28 cellular contexts compared by ENCODE assay signal in the genomic region with DNA sequence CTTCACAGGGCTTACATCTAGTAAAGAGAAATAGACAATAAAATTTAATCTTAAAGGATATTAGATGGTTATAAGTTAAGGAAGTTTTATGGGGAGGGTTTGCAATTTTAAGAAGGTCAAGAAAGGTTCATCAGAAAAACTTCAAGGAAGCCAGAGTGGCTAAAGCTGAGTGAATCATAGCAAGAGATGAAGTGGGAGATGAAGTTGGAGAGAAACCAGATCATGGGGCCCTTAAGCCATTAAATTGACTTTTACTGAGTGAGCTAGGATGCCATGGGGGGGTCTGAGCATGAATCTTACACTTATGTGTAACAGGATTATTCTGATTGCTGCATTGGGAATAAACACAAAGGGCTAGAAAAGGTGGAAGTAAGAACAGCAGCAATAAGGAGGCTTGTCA.
"Had no signal": no experiment of that assay in that cellular context is flagged by ENCODE, and none has a peak within 500 bp of the region (broad histone marks: within the 10 kb centered on the region; RNA-seq: fewer than 3 reads in every experiment).

No MANE protein-coding gene starts in this region.

- ATAC-seq: activated CD8-positive, alpha-beta T cell treated with anti-CD3 and anti-CD28 coated beads for 36 hours; activated naive CD4-positive, alpha-beta T cell treated with anti-CD3 and anti-CD28 coated beads, Interleukin-2, amount 50 U/mL, for 72 hours; activated T-cell treated with anti-CD3 and anti-CD28 coated beads, Interleukin-2, amount 50 U/mL, for 4 hours; activated T-cell treated with anti-CD3 and anti-CD28 coated beads, Interleukin-2, amount 50 U/mL, for 72 hours; activated T-helper 17 cell treated with anti-CD3 and anti-CD28 coated beads, Interleukin-2, amount 50 U/mL, for 72 hours had no signal

- DNase-seq: activated B cell treated with CpG ODN at 0.5 μM for 24 hours; activated CD4-positive, alpha-beta memory T cell treated with anti-CD3 and anti-CD28 coated beads for 36 hours; activated CD4-positive, alpha-beta T cell treated with anti-CD3 and anti-CD28 coated beads for 4 hours; activated CD4-positive, alpha-beta T cell treated with anti-CD3 and anti-CD28 coated beads, Interleukin-2, amount 10 ng/mL, durations not matched to agents 24 days and 14 days; activated CD4-positive, alpha-beta T cell treated with anti-CD3 and anti-CD28 coated beads, Interleukin-2, amount 50 U/mL, for 1 hour; activated CD4-positive, alpha-beta T cell treated with anti-CD3 and anti-CD28 coated beads, Interleukin-2, amount 50 U/mL, for 4 hours; activated CD4-positive, CD25-positive, alpha-beta regulatory T cell treated with anti-CD3 and anti-CD28 coated beads, Interleukin-2, amount 50 U/mL, for 72 hours; activated CD8-positive, alpha-beta memory T cell treated with anti-CD3 and anti-CD28 coated beads, Interleukin-2, amount 50 U/mL, for 4 hours; activated CD8-positive, alpha-beta T cell treated with anti-CD3 and anti-CD28 coated beads for 36 hours; activated effector memory CD4-positive, alpha-beta T cell treated with anti-CD3 and anti-CD28 coated beads, Interleukin-2, amount 50 U/mL, for 16 hours; activated gamma-delta T cell treated with Interleukin-2 at 50 U/mL for 16 hours; activated naive CD4-positive, alpha-beta T cell; activated naive CD4-positive, alpha-beta T cell treated with anti-CD3 and anti-CD28 coated beads for 36 hours; activated naive CD4-positive, alpha-beta T cell treated with anti-CD3 and anti-CD28 coated beads, Interleukin-2, amount 50 U/mL, for 16 hours; activated naive CD8-positive, alpha-beta T cell treated with anti-CD3 and anti-CD28 coated beads for 36 hours; activated T-cell treated with anti-CD3 and anti-CD28 coated beads for 4 hours; activated T-cell treated with anti-CD3 and anti-CD28 coated beads, Interleukin-2, amount 50 U/mL, for 1 hour; activated T-cell treated with anti-CD3 and anti-CD28 coated beads, Interleukin-2, amount 50 U/mL, for 4 hours; activated T-cell treated with anti-CD3 and anti-CD28 coated beads, Interleukin-2, amount 50 U/mL, for 72 hours; adrenal gland; amygdala; anterior cingulate cortex; caudate nucleus; cerebellar nuclear complex; T-helper 2 cell; T-helper 9 cell had no signal
